Comparison of ENCODE assay signal across 1 cellular context in the genomic region with DNA sequence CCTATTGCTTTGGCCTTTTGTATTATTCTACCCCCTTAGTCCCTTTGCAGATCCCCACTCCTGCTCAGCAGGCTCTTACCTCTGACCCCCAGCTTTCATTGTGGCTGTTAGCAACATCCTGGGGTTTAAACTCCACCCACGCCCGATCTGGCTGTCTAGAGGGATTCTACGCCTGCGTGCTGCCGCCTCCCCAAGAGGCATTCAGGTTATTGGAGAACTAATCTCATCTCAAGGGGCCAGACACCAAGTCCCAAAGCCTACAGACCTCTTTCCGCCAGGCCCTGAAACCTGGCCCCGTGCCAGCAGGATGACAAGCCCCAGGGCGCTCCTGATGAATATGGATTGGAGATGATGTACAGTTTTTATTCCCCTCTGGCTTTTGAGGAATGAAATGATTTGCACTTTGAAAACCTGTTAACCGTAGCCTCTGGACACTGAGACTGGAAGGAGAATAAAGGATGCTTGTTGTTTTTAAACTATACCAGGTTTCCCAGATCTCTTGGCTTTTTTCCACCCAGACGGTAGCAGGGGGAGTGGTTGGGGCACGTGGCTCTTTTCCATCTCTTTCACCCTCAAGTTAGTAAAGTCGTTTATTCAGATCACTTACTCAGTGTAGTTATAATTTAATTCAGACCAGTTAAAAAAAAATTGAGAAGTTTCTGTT.
TF ChIP-seq lines count a peak whose summit lies in the region.

No MANE protein-coding gene starts in this region.

TF ChIP-seq in K562, 482 proteins besides CTCF, POLR2A, EP300 and RAD21 (continued from another document and continues in another):
- TF ChIP-seq, protein P1, sequence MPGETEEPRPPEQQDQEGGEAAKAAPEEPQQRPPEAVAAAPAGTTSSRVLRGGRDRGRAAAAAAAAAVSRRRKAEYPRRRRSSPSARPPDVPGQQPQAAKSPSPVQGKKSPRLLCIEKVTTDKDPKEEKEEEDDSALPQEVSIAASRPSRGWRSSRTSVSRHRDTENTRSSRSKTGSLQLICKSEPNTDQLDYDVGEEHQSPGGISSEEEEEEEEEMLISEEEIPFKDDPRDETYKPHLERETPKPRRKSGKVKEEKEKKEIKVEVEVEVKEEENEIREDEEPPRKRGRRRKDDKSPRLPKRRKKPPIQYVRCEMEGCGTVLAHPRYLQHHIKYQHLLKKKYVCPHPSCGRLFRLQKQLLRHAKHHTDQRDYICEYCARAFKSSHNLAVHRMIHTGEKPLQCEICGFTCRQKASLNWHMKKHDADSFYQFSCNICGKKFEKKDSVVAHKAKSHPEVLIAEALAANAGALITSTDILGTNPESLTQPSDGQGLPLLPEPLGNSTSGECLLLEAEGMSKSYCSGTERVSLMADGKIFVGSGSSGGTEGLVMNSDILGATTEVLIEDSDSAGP (CRISPR knock-in tag; IDR thresholded peaks at IDR 0.05) = no peak
- TF ChIP-seq RBM22 (IDR thresholded peaks at IDR 0.05; ENCODE audit: low read depth, low read length, poor library complexity, severe bottlenecking) (no peak), ARID3A (IDR thresholded peaks at IDR 0.05; ENCODE audit: borderline replicate concordance, low read depth, low read length) (no peak), OTX1 (CRISPR knock-in tag; IDR thresholded peaks at IDR 0.05) (no peak), BRCA1 (IDR thresholded peaks at IDR 0.05) (no peak), BRCA1 (CRISPR knock-in tag; IDR thresholded peaks at IDR 0.05) (no peak), ARNT (IDR thresholded peaks at IDR 0.05) (no peak), IRF2 (CRISPR knock-in tag; IDR thresholded peaks at IDR 0.05) (no peak), MEIS2 (IDR thresholded peaks at IDR 0.05; ENCODE audit: partially characterized antibody) (peak; percentile 87), IFI16 (CRISPR knock-in tag; IDR thresholded peaks at IDR 0.05) (no peak), DIDO1 (tag; IDR thresholded peaks at IDR 0.05; ENCODE audit: low read depth) (no peak), TEAD1 (CRISPR knock-in tag; IDR thresholded peaks at IDR 0.05) (no peak), ZKSCAN3 (CRISPR knock-in tag; IDR thresholded peaks at IDR 0.05) (no peak), WHSC1 (IDR thresholded peaks at IDR 0.05; ENCODE audit: low read length) (no peak), BRF2 (IDR thresholded peaks at IDR 0.05; ENCODE audit: borderline replicate concordance, insufficient read depth, insufficient read length) (no peak), RB1 (IDR thresholded peaks at IDR 0.05; ENCODE audit: low read depth) (peak; percentile 16; the same call in 1 of the 2 replicates), BMI1 (IDR thresholded peaks at IDR 0.05; ENCODE audit: low read length) (no peak), ZNF699 (CRISPR knock-in tag; IDR thresholded peaks at IDR 0.05; ENCODE audit: insufficient replicate concordance) (no peak), HMGXB4 (CRISPR knock-in tag; IDR thresholded peaks at IDR 0.05) (no peak), CBX5 (IDR thresholded peaks at IDR 0.05; ENCODE audit: borderline replicate concordance, low read depth) (no peak), CBFB (CRISPR knock-in tag; IDR thresholded peaks at IDR 0.05) (no peak), MIER1 (IDR thresholded peaks at IDR 0.05; ENCODE audit: low read depth) (0 out of 2 replicates have a peak, but pooled peaks have one; percentile 27), SETDB1 (IDR thresholded peaks at IDR 0.05; ENCODE audit: low read length) (no peak), ZNF589 (CRISPR knock-in tag; IDR thresholded peaks at IDR 0.05; ENCODE audit: low read depth) (no peak), ETS1 (conservative IDR thresholded peaks at IDR 0.05; ENCODE audit: control insufficient read depth, low read depth, low read length) (no peak), ZNF583 (CRISPR knock-in tag; IDR thresholded peaks at IDR 0.05) (no peak), NR3C1 (CRISPR knock-in tag; IDR thresholded peaks at IDR 0.05) (no peak), YBX1 (IDR thresholded peaks at IDR 0.05) (no peak), DDX20 (tag; IDR thresholded peaks at IDR 0.05; ENCODE audit: low read depth) (no peak), NR0B1 (IDR thresholded peaks at IDR 0.05; ENCODE audit: partially characterized antibody) (no peak), DNMT1 (IDR thresholded peaks at IDR 0.05) (no peak), E2F3 (CRISPR knock-in tag; IDR thresholded peaks at IDR 0.05) (no peak), ZNF239 (CRISPR knock-in tag; IDR thresholded peaks at IDR 0.05) (no peak), ZBTB1 (CRISPR knock-in tag; IDR thresholded peaks at IDR 0.05; ENCODE audit: borderline replicate concordance, low read depth) (no peak), PHB2 (IDR thresholded peaks at IDR 0.05; ENCODE audit: low read depth) (no peak)
- TF ChIP-seq, protein P2, sequence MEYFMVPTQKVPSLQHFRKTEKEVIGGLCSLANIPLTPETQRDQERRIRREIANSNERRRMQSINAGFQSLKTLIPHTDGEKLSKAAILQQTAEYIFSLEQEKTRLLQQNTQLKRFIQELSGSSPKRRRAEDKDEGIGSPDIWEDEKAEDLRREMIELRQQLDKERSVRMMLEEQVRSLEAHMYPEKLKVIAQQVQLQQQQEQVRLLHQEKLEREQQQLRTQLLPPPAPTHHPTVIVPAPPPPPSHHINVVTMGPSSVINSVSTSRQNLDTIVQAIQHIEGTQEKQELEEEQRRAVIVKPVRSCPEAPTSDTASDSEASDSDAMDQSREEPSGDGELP (CRISPR knock-in tag; IDR thresholded peaks at IDR 0.05; ENCODE audit: borderline replicate concordance) = peak; percentile 65; the same call in 1 of the 2 replicates
- TF ChIP-seq, protein P3, sequence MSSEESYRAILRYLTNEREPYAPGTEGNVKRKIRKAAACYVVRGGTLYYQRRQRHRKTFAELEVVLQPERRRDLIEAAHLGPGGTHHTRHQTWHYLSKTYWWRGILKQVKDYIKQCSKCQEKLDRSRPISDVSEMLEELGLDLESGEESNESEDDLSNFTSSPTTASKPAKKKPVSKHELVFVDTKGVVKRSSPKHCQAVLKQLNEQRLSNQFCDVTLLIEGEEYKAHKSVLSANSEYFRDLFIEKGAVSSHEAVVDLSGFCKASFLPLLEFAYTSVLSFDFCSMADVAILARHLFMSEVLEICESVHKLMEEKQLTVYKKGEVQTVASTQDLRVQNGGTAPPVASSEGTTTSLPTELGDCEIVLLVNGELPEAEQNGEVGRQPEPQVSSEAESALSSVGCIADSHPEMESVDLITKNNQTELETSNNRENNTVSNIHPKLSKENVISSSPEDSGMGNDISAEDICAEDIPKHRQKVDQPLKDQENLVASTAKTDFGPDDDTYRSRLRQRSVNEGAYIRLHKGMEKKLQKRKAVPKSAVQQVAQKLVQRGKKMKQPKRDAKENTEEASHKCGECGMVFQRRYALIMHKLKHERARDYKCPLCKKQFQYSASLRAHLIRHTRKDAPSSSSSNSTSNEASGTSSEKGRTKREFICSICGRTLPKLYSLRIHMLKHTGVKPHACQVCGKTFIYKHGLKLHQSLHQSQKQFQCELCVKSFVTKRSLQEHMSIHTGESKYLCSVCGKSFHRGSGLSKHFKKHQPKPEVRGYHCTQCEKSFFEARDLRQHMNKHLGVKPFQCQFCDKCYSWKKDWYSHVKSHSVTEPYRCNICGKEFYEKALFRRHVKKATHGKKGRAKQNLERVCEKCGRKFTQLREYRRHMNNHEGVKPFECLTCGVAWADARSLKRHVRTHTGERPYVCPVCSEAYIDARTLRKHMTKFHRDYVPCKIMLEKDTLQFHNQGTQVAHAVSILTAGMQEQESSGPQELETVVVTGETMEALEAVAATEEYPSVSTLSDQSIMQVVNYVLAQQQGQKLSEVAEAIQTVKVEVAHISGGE (CRISPR knock-in tag; IDR thresholded peaks at IDR 0.05) = no peak
- TF ChIP-seq, protein P4, sequence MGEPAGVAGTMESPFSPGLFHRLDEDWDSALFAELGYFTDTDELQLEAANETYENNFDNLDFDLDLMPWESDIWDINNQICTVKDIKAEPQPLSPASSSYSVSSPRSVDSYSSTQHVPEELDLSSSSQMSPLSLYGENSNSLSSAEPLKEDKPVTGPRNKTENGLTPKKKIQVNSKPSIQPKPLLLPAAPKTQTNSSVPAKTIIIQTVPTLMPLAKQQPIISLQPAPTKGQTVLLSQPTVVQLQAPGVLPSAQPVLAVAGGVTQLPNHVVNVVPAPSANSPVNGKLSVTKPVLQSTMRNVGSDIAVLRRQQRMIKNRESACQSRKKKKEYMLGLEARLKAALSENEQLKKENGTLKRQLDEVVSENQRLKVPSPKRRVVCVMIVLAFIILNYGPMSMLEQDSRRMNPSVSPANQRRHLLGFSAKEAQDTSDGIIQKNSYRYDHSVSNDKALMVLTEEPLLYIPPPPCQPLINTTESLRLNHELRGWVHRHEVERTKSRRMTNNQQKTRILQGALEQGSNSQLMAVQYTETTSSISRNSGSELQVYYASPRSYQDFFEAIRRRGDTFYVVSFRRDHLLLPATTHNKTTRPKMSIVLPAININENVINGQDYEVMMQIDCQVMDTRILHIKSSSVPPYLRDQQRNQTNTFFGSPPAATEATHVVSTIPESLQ (CRISPR knock-in tag; IDR thresholded peaks at IDR 0.05) = no peak
- TF ChIP-seq, protein P5, sequence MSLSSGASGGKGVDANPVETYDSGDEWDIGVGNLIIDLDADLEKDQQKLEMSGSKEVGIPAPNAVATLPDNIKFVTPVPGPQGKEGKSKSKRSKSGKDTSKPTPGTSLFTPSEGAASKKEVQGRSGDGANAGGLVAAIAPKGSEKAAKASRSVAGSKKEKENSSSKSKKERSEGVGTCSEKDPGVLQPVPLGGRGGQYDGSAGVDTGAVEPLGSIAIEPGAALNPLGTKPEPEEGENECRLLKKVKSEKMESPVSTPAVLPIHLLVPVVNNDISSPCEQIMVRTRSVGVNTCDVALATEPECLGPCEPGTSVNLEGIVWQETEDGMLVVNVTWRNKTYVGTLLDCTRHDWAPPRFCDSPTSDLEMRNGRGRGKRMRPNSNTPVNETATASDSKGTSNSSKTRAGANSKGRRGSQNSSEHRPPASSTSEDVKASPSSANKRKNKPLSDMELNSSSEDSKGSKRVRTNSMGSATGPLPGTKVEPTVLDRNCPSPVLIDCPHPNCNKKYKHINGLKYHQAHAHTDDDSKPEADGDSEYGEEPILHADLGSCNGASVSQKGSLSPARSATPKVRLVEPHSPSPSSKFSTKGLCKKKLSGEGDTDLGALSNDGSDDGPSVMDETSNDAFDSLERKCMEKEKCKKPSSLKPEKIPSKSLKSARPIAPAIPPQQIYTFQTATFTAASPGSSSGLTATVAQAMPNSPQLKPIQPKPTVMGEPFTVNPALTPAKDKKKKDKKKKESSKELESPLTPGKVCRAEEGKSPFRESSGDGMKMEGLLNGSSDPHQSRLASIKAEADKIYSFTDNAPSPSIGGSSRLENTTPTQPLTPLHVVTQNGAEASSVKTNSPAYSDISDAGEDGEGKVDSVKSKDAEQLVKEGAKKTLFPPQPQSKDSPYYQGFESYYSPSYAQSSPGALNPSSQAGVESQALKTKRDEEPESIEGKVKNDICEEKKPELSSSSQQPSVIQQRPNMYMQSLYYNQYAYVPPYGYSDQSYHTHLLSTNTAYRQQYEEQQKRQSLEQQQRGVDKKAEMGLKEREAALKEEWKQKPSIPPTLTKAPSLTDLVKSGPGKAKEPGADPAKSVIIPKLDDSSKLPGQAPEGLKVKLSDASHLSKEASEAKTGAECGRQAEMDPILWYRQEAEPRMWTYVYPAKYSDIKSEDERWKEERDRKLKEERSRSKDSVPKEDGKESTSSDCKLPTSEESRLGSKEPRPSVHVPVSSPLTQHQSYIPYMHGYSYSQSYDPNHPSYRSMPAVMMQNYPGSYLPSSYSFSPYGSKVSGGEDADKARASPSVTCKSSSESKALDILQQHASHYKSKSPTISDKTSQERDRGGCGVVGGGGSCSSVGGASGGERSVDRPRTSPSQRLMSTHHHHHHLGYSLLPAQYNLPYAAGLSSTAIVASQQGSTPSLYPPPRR (CRISPR knock-in tag; IDR thresholded peaks at IDR 0.05; ENCODE audit: borderline replicate concordance) = no peak
